8 cellular contexts compared by ENCODE assay signal in the genomic region with DNA sequence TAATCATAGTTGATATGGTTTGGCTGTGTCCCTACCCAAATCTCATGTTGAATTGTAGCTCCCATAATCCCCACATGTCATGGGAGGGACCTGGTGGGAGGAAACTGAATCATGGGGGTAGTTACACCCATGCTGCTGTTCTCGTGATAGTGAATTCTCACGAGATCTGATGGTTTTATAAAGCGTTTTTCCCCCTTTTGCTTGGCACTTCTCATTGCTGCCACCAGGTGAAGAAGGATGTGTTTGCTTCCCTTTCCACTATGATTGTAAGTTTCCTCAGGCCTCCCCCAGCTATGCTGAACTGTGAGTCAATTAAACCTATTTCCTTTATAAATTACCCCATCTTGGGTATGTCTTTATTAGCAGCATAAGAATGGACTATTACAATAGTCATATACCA.
DNase-seq lines count a peak whose midpoint lies in the region; ATAC-seq, FAIRE-seq and TF ChIP-seq lines count a peak whose summit lies in the region.
"Not testable (repeated sequence)": the region's sequence is repeated elsewhere in the genome, so short reads cannot be mapped to it uniquely, and the experiment has no call there.

No MANE protein-coding gene starts in this region.

- H3K27ac Mint-ChIP-seq in endodermal cell; neural crest cell (ENCODE audit: unreplicated experiment): not testable (repeated sequence)

- not testable (repeated sequence) for H3K4me1 Mint-ChIP-seq in endodermal cell
- peaks cover 19% of the 10 kb centered on the region for H3K4me1 Mint-ChIP-seq in neural crest cell

- H3K36me3 ChIP-seq in HCT116 (ENCODE audit: control insufficient read depth in 1 of 2, insufficient read depth in 2 of 2, low read length in 2 of 2); endodermal cell (ENCODE audit: control insufficient read depth, insufficient read depth, low read length): not testable (repeated sequence)

- not testable (repeated sequence) for TF ChIP-seq RAD21 in A549 (conservative IDR thresholded peaks at IDR 0.05 in 1 of 2, IDR thresholded peaks at IDR 0.05 in 1 of 2); HCT116 (IDR thresholded peaks at IDR 0.05; ENCODE audit: low read depth)

- not testable (repeated sequence) for BruUV-seq in HCT116 (replicated peaks; lab: Mats Ljungman, UMichigan)

- H3K4me1 ChIP-seq in A549; HCT116 (ENCODE audit: control insufficient read depth in 1 of 2, insufficient read depth in 2 of 2, low read length in 2 of 2); endodermal cell (ENCODE audit: control insufficient read depth, insufficient read depth, low read length): not testable (repeated sequence)

- not testable (repeated sequence) for H3K27ac ChIP-seq in A549; HCT116 (ENCODE audit: low read depth, low read length); endodermal cell (ENCODE audit: low read depth, low read length)

- ATAC-seq in A549, HCT116: not testable (repeated sequence)

- intact Hi-C loops in HCT116 (cut with micrococcal nuclease), result not testable (repeated sequence)

- RAD21 ChIA-PET in HCT116 (lab: Charles Lee; ENCODE audit: low non-redundant PET in 1 of 2, low total read pairs in 2 of 2, uncharacterized antibody in 2 of 2, unreplicated experiment in 2 of 2), result not testable (repeated sequence)

- not testable (repeated sequence) for H3K79me2 ChIP-seq in HCT116 (ENCODE audit: insufficient read depth, low read length)

- H3K27me3 Mint-ChIP-seq in endodermal cell (ENCODE audit: insufficient read depth); neural crest cell (ENCODE audit: low read depth): not testable (repeated sequence)

- not testable (repeated sequence) for TF ChIP-seq CTCF in A549 (IDR thresholded peaks at IDR 0.05)
- TF ChIP-seq CTCF in GM12873 (IDR thresholded peaks at IDR 0.05; ENCODE audit: insufficient read depth, low read depth, low read length, missing control alignments) (peak; percentile 9), HCT116 (IDR thresholded peaks at IDR 0.05 in 2 of 3, conservative IDR thresholded peaks at IDR 0.05 in 1 of 3; ENCODE audit: borderline replicate concordance in 1 of 3, insufficient read depth in 1 of 3, low read depth in 2 of 3, low read length in 2 of 3) (0 out of 6 replicates have a peak, but pooled peaks of 2 of the 3 experiments have one; percentile 13 to 14), cardiac fibroblast (IDR thresholded peaks at IDR 0.05; ENCODE audit: low read depth, low read length) (peak; percentile 7), endodermal cell (conservative IDR thresholded peaks at IDR 0.05) (peak; percentile 49), fibroblast of villous mesenchyme (IDR thresholded peaks at IDR 0.05; ENCODE audit: insufficient read depth, low read depth, low read length) (peak; percentile 7), neural crest cell (conservative IDR thresholded peaks at IDR 0.05) (peak; percentile 31)

- not testable (repeated sequence) for H4K20me1 ChIP-seq in HCT116 (ENCODE audit: insufficient read depth)

- peaks cover 34% of the 10 kb centered on the region for H3K9me3 Mint-ChIP-seq in endodermal cell
- not testable (repeated sequence) for H3K9me3 Mint-ChIP-seq in neural crest cell

- not testable (repeated sequence) for H3K27me3 ChIP-seq in HCT116 (ENCODE audit: insufficient read depth, low read length); endodermal cell (ENCODE audit: control insufficient read depth, insufficient read depth, low read length, poor library complexity, severe bottlenecking)

- DNase-seq in A549 (ENCODE audit: low read depth in 1 of 2, low spot score in 1 of 2); HCT116 (ENCODE audit: low read depth, low spot score); cardiac fibroblast (ENCODE audit: low read depth in 2 of 2); endodermal cell; fibroblast of villous mesenchyme (ENCODE audit: low read depth); neural crest cell (ENCODE audit: low read depth, low spot score): not testable (repeated sequence)
- DNase-seq in OCI-M1 (lab: John Stamatoyannopoulos, UW), result peak; percentile 0

- TF ChIP-seq POLR2A in A549 (IDR thresholded peaks at IDR 0.05; ENCODE audit: low read length); HCT116 (IDR thresholded peaks at IDR 0.05; ENCODE audit: borderline replicate concordance, extremely low read depth, insufficient read depth, insufficient read length): not testable (repeated sequence)

- not testable (repeated sequence) for H3K4me3 ChIP-seq in A549; HCT116 (replicated peaks in 1 of 2; ENCODE audit: low read depth in 1 of 2, low read length in 2 of 2); cardiac fibroblast (replicated peaks in 1 of 2; ENCODE audit: low read depth in 2 of 2, low read length in 2 of 2); endodermal cell (ENCODE audit: low read length); fibroblast of villous mesenchyme (ENCODE audit: low read depth, low read length)

- FAIRE-seq in A549 (lab: Jason Lieb, UNC), result peak; percentile 59

- POLR2A ChIA-PET in A549 (lab: Yijun Ruan, JAX); HCT116 (lab: Charles Lee): not testable (repeated sequence)

- TF ChIP-seq EP300 in A549 (IDR thresholded peaks at IDR 0.05), result not testable (repeated sequence)

- WGBS in A549 (ENCODE audit: missing lambda C conversion rate), result 75% methylated on average over 3 of the region's 3 CpGs
- WGBS in endodermal cell (ENCODE audit: insufficient coverage in 1 of 2, insufficient read length in 1 of 2), 2 experiments, result 80 to 90% methylated on average over 1 to 3 of the region's 3 CpGs

- H3K36me3 Mint-ChIP-seq in endodermal cell (ENCODE audit: low read depth); neural crest cell (ENCODE audit: low read depth): not testable (repeated sequence)

- not testable (repeated sequence) for H3K9me3 ChIP-seq in A549; HCT116 (ENCODE audit: control insufficient read depth in 1 of 2, insufficient read depth in 1 of 2, low read depth in 1 of 2, low read length in 2 of 2); endodermal cell (ENCODE audit: control insufficient read depth, low read length)

- not testable (repeated sequence) for H2AFZ ChIP-seq in HCT116 (ENCODE audit: low read depth, low read length, poor library complexity, severe bottlenecking)

- CTCF ChIA-PET in A549 (lab: Yijun Ruan, JAX); HCT116 (lab: Charles Lee): not testable (repeated sequence)

- H3K4me2 ChIP-seq in A549; HCT116 (ENCODE audit: low read length): not testable (repeated sequence)

- not testable (repeated sequence) for H3K4me3 Mint-ChIP-seq in endodermal cell, neural crest cell

- not testable (repeated sequence) for H3K9me2 ChIP-seq in HCT116 (ENCODE audit: insufficient read depth)

- H3K9ac ChIP-seq in HCT116 (ENCODE audit: low read length); endodermal cell (ENCODE audit: extremely low read depth, low read length, poor library complexity, severe bottlenecking): not testable (repeated sequence)
